In the genomic region with DNA sequence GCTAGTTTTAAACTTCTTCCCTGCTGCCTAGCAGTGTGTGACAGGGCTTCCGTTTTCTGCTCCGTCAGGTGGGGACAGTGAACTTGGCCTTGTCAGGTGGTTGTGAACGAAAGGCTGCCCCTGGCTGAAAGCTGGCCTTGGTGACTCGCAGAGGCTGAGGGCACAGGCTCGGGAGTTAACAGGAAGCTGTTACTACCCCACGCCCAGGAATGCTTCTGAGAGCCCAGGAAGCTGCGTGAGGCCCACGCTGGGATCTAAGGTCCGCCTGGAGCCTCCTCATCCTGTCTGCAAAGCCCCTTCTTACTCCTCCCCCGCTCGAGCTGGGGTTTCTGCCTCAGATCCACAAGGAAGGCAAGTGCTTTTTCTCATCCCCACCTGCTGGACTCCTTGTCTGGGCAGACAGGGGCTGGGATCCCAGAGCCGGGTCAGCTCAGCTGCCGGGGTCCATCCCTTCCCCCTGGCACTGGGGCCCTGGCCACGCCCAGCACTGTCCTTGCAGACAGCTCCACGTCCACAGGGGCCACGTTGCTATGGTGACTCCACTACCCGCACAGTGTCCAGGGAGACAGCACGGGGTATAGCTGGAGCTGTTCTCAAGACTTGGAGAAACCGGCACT, we compare ENCODE assay signal across 10 cellular contexts.
DNase-seq lines count a peak whose midpoint lies in the region; FAIRE-seq and TF ChIP-seq lines count a peak whose summit lies in the region.
"Had no signal": no experiment of that assay in that cellular context is flagged by ENCODE, and none has a peak within 500 bp of the region (broad histone marks: within the 10 kb centered on the region; RNA-seq: fewer than 3 reads in every experiment).

No MANE protein-coding gene starts in this region.

- H3K4me3 Mint-ChIP-seq in HFFc6: peak overlapping the region; percentile 58
- no peak overlapping the region for H3K4me3 Mint-ChIP-seq in astrocyte (ENCODE audit: unreplicated experiment)
- H3K4me3 Mint-ChIP-seq: stimulated activated naive CD8-positive, alpha-beta T cell treated with anti-CD3 and anti-CD28 coated beads, Interleukin-15, Interleukin-2, amounts not matched to agents 100 ng/mL and 50 ng/mL, for 24 hours had no signal

- peak overlapping the region; percentile 89 for H3K27ac Mint-ChIP-seq in HFFc6
- H3K27ac Mint-ChIP-seq in astrocyte (ENCODE audit: unreplicated experiment): peak overlapping the region; percentile 68
- H3K27ac Mint-ChIP-seq: stimulated activated naive CD8-positive, alpha-beta T cell treated with anti-CD3 and anti-CD28 coated beads, Interleukin-15, Interleukin-2, amounts not matched to agents 100 ng/mL and 50 ng/mL, for 24 hours had no signal

- H3K9me3 ChIP-seq in astrocyte (ENCODE audit: insufficient read depth, low read depth, low read length) (no peaks in the 10 kb centered on the region), sigmoid colon (no peaks in the 10 kb centered on the region)

- no peaks in the 10 kb centered on the region for H3K27me3 Mint-ChIP-seq in HFFc6 (ENCODE audit: insufficient read depth)
- H3K27me3 Mint-ChIP-seq in astrocyte (ENCODE audit: low read depth, unreplicated experiment): no peaks in the 10 kb centered on the region
- H3K27me3 Mint-ChIP-seq: stimulated activated naive CD8-positive, alpha-beta T cell treated with anti-CD3 and anti-CD28 coated beads, Interleukin-15, Interleukin-2, amounts not matched to agents 100 ng/mL and 50 ng/mL, for 24 hours had no signal

- peak overlapping the region; percentile 76 for H2AFZ ChIP-seq in astrocyte (ENCODE audit: low read depth, low read length)

- H3K79me2 ChIP-seq in astrocyte (ENCODE audit: insufficient read depth, low read length): no peaks in the 10 kb centered on the region

- H3K4me2 ChIP-seq in astrocyte (ENCODE audit: low read length): peak overlapping the region; percentile 53

- H3K27ac ChIP-seq in astrocyte (ENCODE audit: low read depth, low read length): peak overlapping the region; percentile 26
- no peak overlapping the region for H3K27ac ChIP-seq in sigmoid colon

- no peaks in the 10 kb centered on the region for H3K9me3 Mint-ChIP-seq in HFFc6
- no peaks in the 10 kb centered on the region for H3K9me3 Mint-ChIP-seq in astrocyte (ENCODE audit: unreplicated experiment)
- H3K9me3 Mint-ChIP-seq: stimulated activated naive CD8-positive, alpha-beta T cell treated with anti-CD3 and anti-CD28 coated beads, Interleukin-15, Interleukin-2, amounts not matched to agents 100 ng/mL and 50 ng/mL, for 24 hours had no signal

- no peaks in the 10 kb centered on the region for H3K36me3 ChIP-seq in astrocyte (ENCODE audit: insufficient read depth, low read length)
- no peaks in the 10 kb centered on the region for H3K36me3 ChIP-seq in sigmoid colon

- no peak for TF ChIP-seq CTCF in HFFc6 (IDR thresholded peaks at IDR 0.05)
- TF ChIP-seq CTCF in astrocyte (IDR thresholded peaks at IDR 0.05; ENCODE audit: insufficient read depth, low read depth, low read length): no peak
- TF ChIP-seq CTCF in sigmoid colon (IDR thresholded peaks at IDR 0.05): no peak

- H3K4me3 ChIP-seq in astrocyte (ENCODE audit: insufficient read depth, low read depth, low read length) (no peak overlapping the region), sigmoid colon (no peak overlapping the region)

- H3K27me3 ChIP-seq in astrocyte (ENCODE audit: insufficient read depth, low read length) (no peaks in the 10 kb centered on the region), sigmoid colon (no peaks in the 10 kb centered on the region)

- FAIRE-seq in astrocyte (lab: Jason Lieb, UNC): no peak

- H4K20me1 ChIP-seq in astrocyte (ENCODE audit: insufficient read depth, low read length): no peaks in the 10 kb centered on the region

- H3K9ac ChIP-seq in astrocyte (ENCODE audit: low read length): peak overlapping the region; percentile 37

- intact Hi-C loops in sigmoid colon (cut with DNase I): no loop called here

- no peak for TF ChIP-seq POLR2A in sigmoid colon (IDR thresholded peaks at IDR 0.05)

- H3K4me1 Mint-ChIP-seq in HFFc6 (ENCODE audit: low read depth) (peaks cover 50% of the 10 kb centered on the region), astrocyte (ENCODE audit: low read depth, unreplicated experiment) (peaks cover 26% of the 10 kb centered on the region)

- no peaks in the 10 kb centered on the region for H3K36me3 Mint-ChIP-seq in HFFc6 (ENCODE audit: low read depth)
- H3K36me3 Mint-ChIP-seq in astrocyte (ENCODE audit: low read depth, unreplicated experiment): no peaks in the 10 kb centered on the region

- H3K4me1 ChIP-seq in astrocyte (ENCODE audit: insufficient read depth, low read length) (peaks cover 23% of the 10 kb centered on the region), sigmoid colon (no peaks in the 10 kb centered on the region)

- 37 to 50% methylated on average over 19 of the region's 19 CpGs for WGBS in sigmoid colon, 2 donors

- DNase-seq in EL (peak; percentile 78), HFFc6 (peak; percentile 37), astrocyte (ENCODE audit: low read depth) (peak; percentile 38), myocyte (ENCODE audit: low read depth) (peak; percentile 13), sigmoid colon (no peak), DMS79 (lab: John Stamatoyannopoulos, UW) (no peak), NCI-H1694 (lab: John Stamatoyannopoulos, UW) (no peak)
- DNase-seq in activated naive CD4-positive, alpha-beta T cell treated with anti-CD3 and anti-CD28 coated beads, Interleukin-2, amount 50 U/mL, for 16 hours: no peak
- DNase-seq: NCI-H146 had no signal

- no peak for TF ChIP-seq EP300 in sigmoid colon (IDR thresholded peaks at IDR 0.05)

Comparison
In these comparisons a context has a peak if more than half of its experiments do, and no peak if none do; other contexts are left out.
1. DNase-seq: peak in EL (single experiment), HFFc6 (single experiment), astrocyte (single experiment) and myocyte (single experiment); none in activated naive CD4-positive, alpha-beta T cell treated with anti-CD3 and anti-CD28 coated beads, Interleukin-2, amount 50 U/mL, for 16 hours (single experiment), sigmoid colon (single experiment), DMS79 (single experiment) and NCI-H1694 (single experiment).